8 cellular contexts compared by ENCODE assay signal in the genomic region with DNA sequence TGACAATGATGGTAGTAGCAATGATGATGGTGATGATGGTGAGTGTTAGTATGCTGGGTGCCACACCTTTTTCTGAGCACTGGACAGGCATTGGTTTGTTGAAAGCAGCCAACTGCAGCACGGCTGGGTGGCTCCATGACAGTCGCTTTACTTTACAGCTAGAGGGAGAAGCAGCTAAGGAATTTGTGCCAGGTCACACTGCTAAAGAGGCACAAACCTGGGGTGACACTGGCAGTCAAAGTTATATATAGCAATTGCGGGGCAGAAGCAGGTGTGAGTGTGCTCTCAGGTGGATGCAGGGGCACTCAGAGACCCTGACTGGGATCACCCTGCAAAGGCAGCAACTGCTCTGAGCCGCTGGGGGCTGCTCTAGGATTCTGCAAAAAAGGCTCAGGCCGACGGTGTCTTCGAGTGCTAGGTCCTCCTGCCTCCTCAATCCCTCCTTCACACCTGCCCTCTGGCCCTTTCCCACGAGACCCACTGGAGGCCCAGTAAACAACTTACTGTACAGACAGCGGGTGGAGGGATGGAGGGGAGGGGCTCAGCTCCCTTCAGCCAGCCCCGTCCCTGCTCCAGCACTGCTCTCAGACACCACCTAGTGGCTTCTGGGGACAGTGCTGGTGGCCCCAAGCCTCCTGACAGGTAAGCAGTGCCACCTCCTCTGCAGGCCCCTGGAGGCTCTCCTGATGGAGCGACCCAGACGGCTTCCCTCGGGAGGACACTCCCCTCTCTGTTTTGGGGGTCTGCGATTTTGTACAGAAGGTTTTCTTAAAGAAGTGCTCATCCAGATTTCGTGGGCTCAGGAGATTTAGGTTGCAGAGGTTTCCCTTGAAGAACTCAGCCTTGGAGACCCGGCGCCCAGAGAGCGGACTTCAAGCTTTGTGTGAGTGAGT. TPM values are rescaled to one million over a fixed set of nuclear protein-coding genes. Genes with fewer than 3 reads are reported as not detected.
DNase-seq lines count a peak whose midpoint lies in the region; ATAC-seq and TF ChIP-seq lines count a peak whose summit lies in the region.

No MANE protein-coding gene starts in this region.

- H3K27ac Mint-ChIP-seq in Calu3 (ENCODE audit: unreplicated experiment), result peak overlapping the region; percentile 41

- peaks cover 5% of the 10 kb centered on the region for H3K9me3 Mint-ChIP-seq in Calu3 (ENCODE audit: low read depth, unreplicated experiment)

- peak; percentile 98 for TF ChIP-seq CTCF in Calu3 (IDR thresholded peaks at IDR 0.05; ENCODE audit: unreplicated experiment)
- peak; percentile 89 to 93 (median 92) for TF ChIP-seq CTCF in uterus (IDR thresholded peaks at IDR 0.05)

- H3K36me3 ChIP-seq in SJSA1 (peaks cover 33% of the 10 kb centered on the region), uterus (no peaks in the 10 kb centered on the region)

- H3K4me1 ChIP-seq in SJSA1 (replicated peaks) (peaks cover 22% of the 10 kb centered on the region), uterus (peaks cover 0 to 2% of the 10 kb centered on the region in 2 donors)

- H3K9me3 ChIP-seq in SJSA1 (replicated peaks) (no peaks in the 10 kb centered on the region), uterus (no peaks in the 10 kb centered on the region)

- CTCF ChIA-PET in Calu3 (lab: Charles Lee), result interaction anchor here (0.6 to 1.9 kb wide), 21 partner anchors 8 to 198 kb away, joined by 3 to 44 read pairs (median 5); a partner anchor contains a TSS

- H3K36me3 Mint-ChIP-seq in Calu3 (ENCODE audit: insufficient read depth, unreplicated experiment), result peaks cover 73% of the 10 kb centered on the region

- H3K27me3 Mint-ChIP-seq in Calu3 (ENCODE audit: unreplicated experiment), result no peaks in the 10 kb centered on the region

- H3K27me3 ChIP-seq in SJSA1 (replicated peaks), result no peaks in the 10 kb centered on the region
- no peaks in the 10 kb centered on the region for H3K27me3 ChIP-seq in uterus

- no TSS peak for BruUV-seq in Calu3 (replicated peaks; lab: Mats Ljungman, UMichigan)

- H3K27ac ChIP-seq in SJSA1 (no peak overlapping the region), uterus (peak overlapping the region; percentile 34 to 50)

- peak in 1 of 2 donors; percentile 9 for TF ChIP-seq POLR2A in uterus (IDR thresholded peaks at IDR 0.05)

- peak overlapping the region; percentile 0 for H3K4me3 Mint-ChIP-seq in Calu3 (ENCODE audit: low read depth, unreplicated experiment)

- H3K4me1 Mint-ChIP-seq in Calu3 (ENCODE audit: low read depth, unreplicated experiment), result peaks cover 42% of the 10 kb centered on the region

- intact Hi-C loops in Calu3 (cut with micrococcal nuclease; ENCODE audit: unreplicated experiment), result loop anchor here (1.0 kb wide), 1 partner anchor 80 kb away; a partner anchor contains a TSS
- intact Hi-C loops in posterior cingulate gyrus (cut with DNase I), result loop anchor here (1.0 to 10.0 kb wide), 2 partner anchors 80 to 198 kb away; a partner anchor contains a TSS
- intact Hi-C loops in uterus (cut with DNase I; ENCODE audit: low total_unique reads), result no loop called here

- DNase-seq in Calu3 (peak; percentile 98), MV-4-11 (lab: John Stamatoyannopoulos, UW) (peak; percentile 44), SJSA1 (ENCODE audit: low read depth in 1 of 2, low spot score in 2 of 2) (peak; percentile 65 to 78), foreskin melanocyte (peak; percentile 42), posterior cingulate gyrus (peak; percentile 63 to 97 (median 82)), uterus (peak; percentile 70 to 77)
- DNase-seq in activated effector memory CD4-positive, alpha-beta T cell treated with Interleukin-2 at 50 U/mL for 16 hours, result peak; percentile 65

- no peak overlapping the region for H3K4me3 ChIP-seq in SJSA1
- H3K4me3 ChIP-seq in uterus, result no peak overlapping the region

- ATAC-seq in GM21576 (IDR thresholded peaks at IDR 0.05; ENCODE audit: unreplicated experiment), result peak; percentile 39

RNA-seq across cellular contexts. Expression of a gene that starts 4.4 kb away (rescaled TPM):
- total RNA-seq in Calu3 (2022) (1,920 and 1,936 TPM in 2 replicates), uterus (over 10,000 TPM in 1 of 4 donors, 1,000 to 10,000 TPM in 3; 1,151 to 14,756 (median 1,928) TPM)
- 1,057 and 1,367 TPM in 2 replicates for total RNA-seq in SJSA1 (2014; rRNA removed; shearing (Covaris generic))

RNA-seq across cellular contexts. Expression of a gene that starts 15.4 kb away (rescaled TPM):
- total RNA-seq in Calu3 (2022) (740 and 763 TPM in 2 replicates), uterus (100 to 1,000 TPM in 2 of 4 donors, 10 to 100 TPM in 2; 50.6 to 375 (median 90.8) TPM)
- 3.2 and 3.6 TPM in 2 replicates for total RNA-seq in SJSA1 (2014; rRNA removed; shearing (Covaris generic))

RNA-seq across cellular contexts. Expression of a gene that starts 24.5 kb away (rescaled TPM):
- 12.2 and 13.6 TPM in 2 replicates for total RNA-seq in Calu3 (2022)
- total RNA-seq in SJSA1 (2014; rRNA removed; shearing (Covaris generic)), result 6.9 and 14.9 TPM in 2 replicates
- 10 to 100 TPM in 1 of 4 donors, 1 to 10 TPM in 2, under 1 TPM in 1; 0.29 to 10.6 (median 2.6) TPM for total RNA-seq in uterus

RNA-seq across cellular contexts. Expression of a gene that starts 44.8 kb away (rescaled TPM):
- total RNA-seq in Calu3 (2022), result 6.2 and 6.4 TPM in 2 replicates
- not detected in 2 replicates for total RNA-seq in SJSA1 (2014; rRNA removed; shearing (Covaris generic))
- under 1 TPM in 1 of 4 donors, not detected in 3; 0.35 TPM for total RNA-seq in uterus

Comparison
In these comparisons a context has a peak if more than half of its experiments do, and no peak if none do; other contexts are left out.
1. DNase-seq: peak in every context shown above with its lines; median percentile 98 in Calu3; 82 in posterior cingulate gyrus; 74 in uterus; 72 in SJSA1; 65 in activated effector memory CD4-positive, alpha-beta T cell treated with Interleukin-2 at 50 U/mL for 16 hours; 44 in MV-4-11; 42 in foreskin melanocyte.
2. RNA of a gene that starts 15.4 kb away (total RNA-seq): 740 to 763 TPM in Calu3 and 50.6 to 375 TPM in uterus; 3.2 to 3.6 TPM in SJSA1; every median in the first group is over 10 times any median in the second.